In genomic region chr16:50036426-50036825, GRCh38 we compare ENCODE assay signal across 19 cellular contexts.
"Had no signal": no experiment of that assay in that cellular context is flagged by ENCODE, and none has a peak within 500 bp of the region (broad histone marks: within the 10 kb centered on the region; RNA-seq: fewer than 3 reads in every experiment).

No MANE protein-coding gene starts in this region.

- H3K27ac ChIP-seq: foreskin keratinocyte, lower lobe of right lung, testis had no signal

- H3K4me3 ChIP-seq: lower lobe of right lung, sigmoid colon, testis had no signal

- DNase-seq: activated CD4-positive, alpha-beta T cell treated with anti-CD3 and anti-CD28 coated beads for 4 hours; activated CD8-positive, alpha-beta T cell treated with anti-CD3 and anti-CD28 coated beads for 36 hours; activated effector memory CD4-positive, alpha-beta T cell treated with Interleukin-2 at 50 U/mL for 16 hours; activated naive CD4-positive, alpha-beta T cell treated with anti-CD3 and anti-CD28 coated beads, Interleukin-2, amount 10 ng/mL, durations not matched to agents 7 days and 5 days; activated naive CD8-positive, alpha-beta T cell treated with anti-CD3 and anti-CD28 coated beads, Interleukin-2, amount 50 U/mL, for 24 hours; activated T-cell treated with anti-CD3 and anti-CD28 coated beads, Interleukin-2, amount 50 U/mL, for 1 hour; anterior cingulate cortex; caudate nucleus; foreskin keratinocyte; hippocampal formation; lower lobe of right lung; sigmoid colon; stimulated activated CD4-positive, alpha-beta T cell treated with anti-CD3 and anti-CD28 coated beads, Interleukin-4, amount 100 ng/mL, for 4 hours; testis had no signal

- H3K9me3 Mint-ChIP-seq: activated CD8-positive, alpha-beta T cell treated with anti-CD3 and anti-CD28 coated beads for 36 hours; activated naive CD4-positive, alpha-beta T cell treated with anti-CD3 and anti-CD28 coated beads, Interleukin-2, amount 10 ng/mL, durations not matched to agents 7 days and 5 days; activated naive CD8-positive, alpha-beta T cell treated with anti-CD3 and anti-CD28 coated beads, Interleukin-2, amount 50 U/mL, for 24 hours; brain; natural killer cell treated with Interleukin-12 subunit alpha and Interleukin-12 subunit beta and Interleukin-15 and Interleukin-18, amount 100 ng/mL, for 72 hours; stimulated activated memory B cell treated with anti-CD40 and anti-IgM and Interleukin-4, amounts not matched to agents 10 μg/mL and 1 μg/mL and 100 μg/mL, for 72 hours; type B pancreatic cell; WTC11 had no signal

- H3K4me1 Mint-ChIP-seq: brain had no signal

- H3K4me3 Mint-ChIP-seq: activated CD8-positive, alpha-beta T cell treated with anti-CD3 and anti-CD28 coated beads for 36 hours; activated naive CD4-positive, alpha-beta T cell treated with anti-CD3 and anti-CD28 coated beads, Interleukin-2, amount 10 ng/mL, durations not matched to agents 7 days and 5 days; activated naive CD8-positive, alpha-beta T cell treated with anti-CD3 and anti-CD28 coated beads, Interleukin-2, amount 50 U/mL, for 24 hours; brain; natural killer cell treated with Interleukin-12 subunit alpha and Interleukin-12 subunit beta and Interleukin-15 and Interleukin-18, amount 100 ng/mL, for 72 hours; stimulated activated memory B cell treated with anti-CD40 and anti-IgM and Interleukin-4, amounts not matched to agents 10 μg/mL and 1 μg/mL and 100 μg/mL, for 72 hours; WTC11 had no signal

- H3K27me3 Mint-ChIP-seq: activated CD8-positive, alpha-beta T cell treated with anti-CD3 and anti-CD28 coated beads for 36 hours; activated naive CD8-positive, alpha-beta T cell treated with anti-CD3 and anti-CD28 coated beads, Interleukin-2, amount 50 U/mL, for 24 hours; natural killer cell treated with Interleukin-12 subunit alpha and Interleukin-12 subunit beta and Interleukin-15 and Interleukin-18, amount 100 ng/mL, for 72 hours; stimulated activated memory B cell treated with anti-CD40 and anti-IgM and Interleukin-4, amounts not matched to agents 10 μg/mL and 1 μg/mL and 100 μg/mL, for 72 hours; type B pancreatic cell had no signal

- ATAC-seq: activated CD8-positive, alpha-beta T cell treated with anti-CD3 and anti-CD28 coated beads for 36 hours; activated naive CD8-positive, alpha-beta T cell treated with anti-CD3 and anti-CD28 coated beads, Interleukin-2, amount 50 U/mL, for 24 hours; foreskin keratinocyte; lower lobe of right lung; natural killer cell treated with Interleukin-12 subunit alpha and Interleukin-12 subunit beta and Interleukin-15 and Interleukin-18, amount 100 ng/mL, for 72 hours; stimulated activated memory B cell treated with anti-CD40 and anti-IgM and Interleukin-4, amounts not matched to agents 10 μg/mL and 1 μg/mL and 100 μg/mL, for 72 hours; WTC11 had no signal

- H3K27me3 ChIP-seq: foreskin keratinocyte, sigmoid colon, testis had no signal

- H3K4me1 ChIP-seq: foreskin keratinocyte, sigmoid colon had no signal

- H3K27ac Mint-ChIP-seq: activated CD8-positive, alpha-beta T cell treated with anti-CD3 and anti-CD28 coated beads for 36 hours; activated naive CD4-positive, alpha-beta T cell treated with anti-CD3 and anti-CD28 coated beads, Interleukin-2, amount 10 ng/mL, durations not matched to agents 7 days and 5 days; activated naive CD8-positive, alpha-beta T cell treated with anti-CD3 and anti-CD28 coated beads, Interleukin-2, amount 50 U/mL, for 24 hours; natural killer cell treated with Interleukin-12 subunit alpha and Interleukin-12 subunit beta and Interleukin-15 and Interleukin-18, amount 100 ng/mL, for 72 hours; stimulated activated memory B cell treated with anti-CD40 and anti-IgM and Interleukin-4, amounts not matched to agents 10 μg/mL and 1 μg/mL and 100 μg/mL, for 72 hours; WTC11 had no signal

- H3K9me3 ChIP-seq: lower lobe of right lung, sigmoid colon, testis had no signal
